Comparison of ENCODE assay signal across 1 cellular context in genomic region chr3:72665701-72666443, GRCh38.
TF ChIP-seq lines count a peak whose summit lies in the region.

No MANE protein-coding gene starts in this region.

TF ChIP-seq in K562, 482 proteins besides CTCF, POLR2A, EP300 and RAD21 (continued from another document and continues in another):
- TF ChIP-seq LCOR (CRISPR knock-in tag; IDR thresholded peaks at IDR 0.05), result no peak
- TF ChIP-seq BHLHE40 (IDR thresholded peaks at IDR 0.05; ENCODE audit: low read length), result no peak
- no peak for TF ChIP-seq U2AF2 (optimal IDR thresholded peaks at IDR 0.05; ENCODE audit: low read depth, low read length)
- no peak for TF ChIP-seq MBD1 (CRISPR knock-in tag; IDR thresholded peaks at IDR 0.05)
- TF ChIP-seq EHMT2 (IDR thresholded peaks at IDR 0.05), result no peak
- no peak for TF ChIP-seq ARHGAP35 (IDR thresholded peaks at IDR 0.05; ENCODE audit: partially characterized antibody)
- no peak for TF ChIP-seq ZNF444 (CRISPR knock-in tag; IDR thresholded peaks at IDR 0.05)
- no peak for TF ChIP-seq SMARCA5 (IDR thresholded peaks at IDR 0.05)
- no peak for TF ChIP-seq NBN (IDR thresholded peaks at IDR 0.05; ENCODE audit: low read depth)
- no peak for TF ChIP-seq HMGXB4 (CRISPR knock-in tag; IDR thresholded peaks at IDR 0.05)
- no peak for TF ChIP-seq TEAD1 (CRISPR knock-in tag; IDR thresholded peaks at IDR 0.05)
- no peak for TF ChIP-seq SAFB (IDR thresholded peaks at IDR 0.05; ENCODE audit: borderline replicate concordance, low read depth, low read length)
- no peak for TF ChIP-seq SMARCC2 (IDR thresholded peaks at IDR 0.05; ENCODE audit: low read depth)
- no peak for TF ChIP-seq ZNF232 (CRISPR knock-in tag; IDR thresholded peaks at IDR 0.05)
- TF ChIP-seq CUX1 (CRISPR knock-in tag; IDR thresholded peaks at IDR 0.05), result no peak
- TF ChIP-seq HMG20A (CRISPR knock-in tag; conservative IDR thresholded peaks at IDR 0.05), result no peak
- TF ChIP-seq RBM14 (IDR thresholded peaks at IDR 0.05; ENCODE audit: borderline replicate concordance, insufficient read depth, low read depth, low read length), result no peak
- TF ChIP-seq ZNF785 (CRISPR knock-in tag; IDR thresholded peaks at IDR 0.05), result no peak
- no peak for TF ChIP-seq ZNF76 (CRISPR knock-in tag; IDR thresholded peaks at IDR 0.05; ENCODE audit: borderline replicate concordance)
- TF ChIP-seq ZNF124 (CRISPR knock-in tag; IDR thresholded peaks at IDR 0.05), result no peak
- no peak for TF ChIP-seq HOXB6 (CRISPR knock-in tag; IDR thresholded peaks at IDR 0.05; ENCODE audit: borderline replicate concordance)
- no peak for TF ChIP-seq POLR3G (IDR thresholded peaks at IDR 0.05; ENCODE audit: extremely low read depth, insufficient read length, insufficient replicate concordance)
- 0 out of 2 replicates have a peak, but pooled peaks have one; percentile 10 for TF ChIP-seq ARID2 (IDR thresholded peaks at IDR 0.05)
- TF ChIP-seq FOXP4 (CRISPR knock-in tag; IDR thresholded peaks at IDR 0.05; ENCODE audit: borderline replicate concordance), result no peak
- TF ChIP-seq ZNF696 (CRISPR knock-in tag; conservative IDR thresholded peaks at IDR 0.05), result no peak
- no peak for TF ChIP-seq KAT8 (IDR thresholded peaks at IDR 0.05; ENCODE audit: low read depth)
- TF ChIP-seq NONO (IDR thresholded peaks at IDR 0.05; ENCODE audit: low read depth in 2 of 2, low read length in 1 of 2), result no peak
- TF ChIP-seq ZNF3 (CRISPR knock-in tag; IDR thresholded peaks at IDR 0.05), result no peak
- no peak for TF ChIP-seq ZNF583 (CRISPR knock-in tag; IDR thresholded peaks at IDR 0.05)
- no peak for TF ChIP-seq TFAP4 (CRISPR knock-in tag; IDR thresholded peaks at IDR 0.05; ENCODE audit: borderline replicate concordance)
- TF ChIP-seq SMARCB1 (IDR thresholded peaks at IDR 0.05; ENCODE audit: insufficient read length, low read depth), result no peak
- peak; percentile 47; the same call in 1 of the 2 replicates for TF ChIP-seq ZNF384 (IDR thresholded peaks at IDR 0.05; ENCODE audit: low read depth, low read length)
- TF ChIP-seq KDM1A (IDR thresholded peaks at IDR 0.05), result peak in 1 of 2 experiments; percentile 57; a peak in 2 of 4 replicates
- TF ChIP-seq POLR2B (IDR thresholded peaks at IDR 0.05; ENCODE audit: low read depth, partially characterized antibody), result no peak
- no peak for TF ChIP-seq SRSF9 (IDR thresholded peaks at IDR 0.05; ENCODE audit: borderline replicate concordance, low read depth, low read length)
- TF ChIP-seq RNF219 (CRISPR knock-in tag; IDR thresholded peaks at IDR 0.05), result no peak
- no peak for TF ChIP-seq RHOXF2B (CRISPR knock-in tag; conservative IDR thresholded peaks at IDR 0.05)
- no peak for TF ChIP-seq ZNF140 (CRISPR knock-in tag; IDR thresholded peaks at IDR 0.05)
- TF ChIP-seq SREBF1 (IDR thresholded peaks at IDR 0.05; ENCODE audit: borderline replicate concordance, low read depth, low read length), result no peak
- TF ChIP-seq MCM5 (IDR thresholded peaks at IDR 0.05; ENCODE audit: low read depth), result no peak
- no peak for TF ChIP-seq PRPF4 (IDR thresholded peaks at IDR 0.05; ENCODE audit: insufficient read depth, low read depth, low read length, poor library complexity, severe bottlenecking)
- TF ChIP-seq ZNF449 (CRISPR knock-in tag; IDR thresholded peaks at IDR 0.05), result no peak
- TF ChIP-seq THRB (CRISPR knock-in tag; conservative IDR thresholded peaks at IDR 0.05), result no peak
- TF ChIP-seq ZNF121 (CRISPR knock-in tag; conservative IDR thresholded peaks at IDR 0.05), result 0 out of 2 replicates have a peak, but pooled peaks have one; percentile 4
- TF ChIP-seq SMC3 (conservative IDR thresholded peaks at IDR 0.05; ENCODE audit: insufficient read depth, low read depth, low read length), result peak; percentile 44
